15 cellular contexts compared by ENCODE assay signal in genomic region chr3:159796226-159796625, GRCh38. TPM values are rescaled to one million over a fixed set of nuclear protein-coding genes. Genes with fewer than 3 reads are reported as not detected.
DNase-seq lines count a peak whose midpoint lies in the region; ATAC-seq and TF ChIP-seq lines count a peak whose summit lies in the region.
"Had no signal": no experiment of that assay in that cellular context is flagged by ENCODE, and none has a peak within 500 bp of the region (broad histone marks: within the 10 kb centered on the region; RNA-seq: fewer than 3 reads in every experiment).

No MANE protein-coding gene starts in this region.

- H3K4me3 ChIP-seq in Caco-2 (ENCODE audit: low read depth, low read length) = no peak overlapping the region
- no peak overlapping the region for H3K4me3 ChIP-seq in right atrium auricular region
- H3K4me3 ChIP-seq in smooth muscle cell = no peak overlapping the region

- H3K27me3 ChIP-seq in Caco-2 (replicated peaks; ENCODE audit: control insufficient read depth, insufficient read depth, low read length) (no peaks in the 10 kb centered on the region), right atrium auricular region (no peaks in the 10 kb centered on the region), smooth muscle cell (ENCODE audit: low read depth) (no peaks in the 10 kb centered on the region)

- H3K4me3 Mint-ChIP-seq in Caco-2 (ENCODE audit: unreplicated experiment) = no peak overlapping the region

- H3K4me1 Mint-ChIP-seq in Caco-2 (ENCODE audit: low read depth, unreplicated experiment) = peaks cover 33% of the 10 kb centered on the region

- H3K4me2 ChIP-seq in smooth muscle cell = peak overlapping the region; percentile 40

- no peak for TF ChIP-seq CTCF in Caco-2 (IDR thresholded peaks at IDR 0.05; ENCODE audit: insufficient read depth in 1 of 2, low read depth in 1 of 2, low read length in 1 of 2, severe bottlenecking in 1 of 2, unreplicated experiment in 1 of 2)
- TF ChIP-seq CTCF in right atrium auricular region (IDR thresholded peaks at IDR 0.05) = no peak
- TF ChIP-seq CTCF in smooth muscle cell (IDR thresholded peaks at IDR 0.05; ENCODE audit: borderline replicate concordance, insufficient read depth, poor library complexity, severe bottlenecking) = no peak

- peaks cover 5% of the 10 kb centered on the region for H4K20me1 ChIP-seq in smooth muscle cell (ENCODE audit: low read depth)

- POLR2A ChIA-PET in Caco-2 (lab: Charles Lee) = no interaction called here

- no peaks in the 10 kb centered on the region; the same call in 1 of the 2 replicates for H3K36me3 ChIP-seq in Caco-2 (ENCODE audit: control insufficient read depth, insufficient read depth, low read length)
- no peaks in the 10 kb centered on the region for H3K36me3 ChIP-seq in right atrium auricular region
- no peaks in the 10 kb centered on the region for H3K36me3 ChIP-seq in smooth muscle cell (ENCODE audit: low read depth)

- peak overlapping the region; percentile 1 for H3K27ac Mint-ChIP-seq in Caco-2 (ENCODE audit: unreplicated experiment)

- 83% methylated on average over 5 of the region's 5 CpGs for WGBS in smooth muscle cell (ENCODE audit: low lambda C conversion rate)

- BruUV-seq in Caco-2 (replicated peaks; lab: Mats Ljungman, UMichigan) = no TSS peak

- no peaks in the 10 kb centered on the region for H3K27me3 Mint-ChIP-seq in Caco-2 (ENCODE audit: insufficient read depth, unreplicated experiment)

- no peaks in the 10 kb centered on the region for H3K36me3 Mint-ChIP-seq in Caco-2 (ENCODE audit: insufficient read depth, unreplicated experiment)

- H3F3A ChIP-seq in smooth muscle cell (ENCODE audit: low read depth) = peaks cover 12% of the 10 kb centered on the region

- no peak overlapping the region for H2AFZ ChIP-seq in smooth muscle cell (ENCODE audit: low read depth)

- ATAC-seq in HG02981 (IDR thresholded peaks at IDR 0.05; ENCODE audit: unreplicated experiment) (no peak), GM18861 (IDR thresholded peaks at IDR 0.05; ENCODE audit: unreplicated experiment) (no peak)
- ATAC-seq: HepG2 had no signal

- H3K79me2 ChIP-seq in smooth muscle cell (ENCODE audit: low read depth) = peaks cover 71% of the 10 kb centered on the region

- H3K4me1 ChIP-seq in Caco-2 (peaks cover 65% of the 10 kb centered on the region), right atrium auricular region (peaks cover 0 to 80% of the 10 kb centered on the region in 2 donors), smooth muscle cell (ENCODE audit: low read depth) (peaks cover 17% of the 10 kb centered on the region)

- intact Hi-C loops in Caco-2 (cut with micrococcal nuclease; ENCODE audit: unreplicated experiment) = loop anchor here (5.0 kb wide), 1 partner anchor 164 kb away; no protein-coding TSS in a partner anchor

- peak overlapping the region; percentile 94 for H3K9ac ChIP-seq in smooth muscle cell (ENCODE audit: low read depth)

- H3K9me3 ChIP-seq in Caco-2 = no peaks in the 10 kb centered on the region
- H3K9me3 ChIP-seq in right atrium auricular region = no peaks in the 10 kb centered on the region
- no peaks in the 10 kb centered on the region for H3K9me3 ChIP-seq in smooth muscle cell (replicated peaks; ENCODE audit: low read depth)

- CTCF ChIA-PET in Caco-2 (lab: Charles Lee) = no interaction called here

- peak overlapping the region; percentile 90 for H3K27ac ChIP-seq in angular gyrus (ENCODE audit: low read depth, low read length)
- peak overlapping the region; percentile 54 to 83 for H3K27ac ChIP-seq in right atrium auricular region
- H3K27ac ChIP-seq in smooth muscle cell (ENCODE audit: low read depth) = peak overlapping the region; percentile 99

- DNase-seq in Caco-2 = no peak
- no peak for DNase-seq in right atrium auricular region (ENCODE audit: low spot score)
- DNase-seq in smooth muscle cell (lab: John Stamatoyannopoulos, UW; ENCODE audit: unreplicated experiment) = no peak
- no peak for DNase-seq in HPDE6-E6E7 (ENCODE audit: extremely low spot score)
- no peak for DNase-seq in amniotic stem cell (lab: John Stamatoyannopoulos, UW)
- DNase-seq: activated CD4-positive, CD25-positive, alpha-beta regulatory T cell treated with anti-CD3 and anti-CD28 coated beads, Interleukin-2, amount 50 U/mL, for 72 hours; activated naive CD4-positive, alpha-beta T cell treated with Interleukin-2 at 50 U/mL for 16 hours; MV-4-11; NCI-H2029 treated with DMSO at 0.1 percent for 48 hours; NCI-H774 had no signal

- H3K9me3 Mint-ChIP-seq in Caco-2 (ENCODE audit: unreplicated experiment) = no peaks in the 10 kb centered on the region

RNA-seq across cellular contexts. Expression of gene SCHIP1, which starts 43.4 kb away (rescaled TPM):
- total RNA-seq in Caco-2 (2022) (3.0 and 3.4 TPM in 2 replicates), right atrium auricular region (10 to 100 TPM; 88.7 to 96.5 TPM), smooth muscle cell (2.4 and 12.4 TPM in 2 replicates)
- 3.5 and 5.1 TPM in 2 replicates for polyA plus RNA-seq in smooth muscle cell
- total RNA-seq: T-helper 1 cell treated with Interleukin-12 subunit alpha and Interleukin-12 subunit beta and Interleukin-4 antibody, amounts not matched to agents 30 ng/mL and 1 ng/mL, for 36 hours had no signal
- polyA plus RNA-seq: HepG2 had no signal
